In the genomic region with DNA sequence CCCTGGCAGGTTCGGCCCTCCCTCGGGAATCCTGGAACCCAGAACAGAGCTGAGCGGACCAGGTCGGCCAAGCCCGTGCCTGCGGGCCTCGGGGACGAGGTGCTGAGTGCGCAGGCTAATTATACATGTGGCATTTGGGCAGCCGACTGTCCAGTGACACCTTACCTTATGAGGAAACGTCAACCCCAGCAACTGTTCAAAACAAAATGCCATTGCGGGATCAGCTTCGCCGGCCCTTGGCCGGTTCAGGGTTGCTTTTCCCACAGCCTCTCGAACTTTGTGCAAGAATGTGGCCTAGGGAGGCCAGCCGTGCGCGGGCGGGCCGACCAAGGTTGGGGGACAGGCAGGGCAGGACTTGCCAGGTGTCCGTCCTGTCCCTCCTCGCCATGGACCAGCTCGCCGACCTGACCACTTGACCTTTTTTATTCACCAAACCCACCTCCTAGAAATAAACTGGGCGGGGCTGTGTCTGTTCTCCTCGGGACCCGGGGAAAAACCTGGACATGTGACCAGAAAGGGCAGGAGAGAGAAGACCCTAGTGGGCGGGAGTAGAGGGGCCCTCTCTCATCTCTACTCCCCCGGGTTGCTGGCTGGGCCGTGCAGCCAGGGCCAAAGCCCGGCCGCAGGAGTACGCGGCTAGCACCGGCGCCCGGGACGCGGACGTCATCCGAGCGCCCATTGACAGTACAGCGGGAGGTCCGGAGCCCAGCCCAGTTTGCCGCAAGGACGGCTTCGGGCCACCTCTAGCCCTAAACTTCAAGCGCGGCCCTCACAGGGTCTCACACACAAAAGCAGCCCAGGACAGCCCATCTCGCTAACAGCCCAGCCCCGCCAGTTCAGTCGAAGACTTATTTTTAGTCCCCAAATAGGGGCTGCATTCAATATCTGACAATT, we compare ENCODE assay signal across 8 cellular contexts.
DNase-seq lines count a peak whose midpoint lies in the region; ATAC-seq, FAIRE-seq and TF ChIP-seq lines count a peak whose summit lies in the region.

No MANE protein-coding gene starts in this region.

- no peak for TF ChIP-seq CTCF in breast epithelium (IDR thresholded peaks at IDR 0.05)
- no peak for TF ChIP-seq CTCF in keratinocyte (optimal IDR thresholded peaks at IDR 0.05 in 1 of 3, IDR thresholded peaks at IDR 0.05 in 1 of 3, conservative IDR thresholded peaks at IDR 0.05 in 1 of 3; ENCODE audit: extremely low read depth in 1 of 3, insufficient read depth in 2 of 3, low read length in 3 of 3)

- H3K79me2 ChIP-seq in keratinocyte (ENCODE audit: control insufficient read depth, insufficient read depth, low read length), result no peaks in the 10 kb centered on the region

- FAIRE-seq in keratinocyte (lab: Jason Lieb, UNC), result no peak

- no peaks in the 10 kb centered on the region for H3K9me1 ChIP-seq in keratinocyte (ENCODE audit: control insufficient read depth, extremely low read depth, insufficient read depth, low read length)

- H3K36me3 ChIP-seq in breast epithelium (no peaks in the 10 kb centered on the region), keratinocyte (ENCODE audit: control insufficient read depth in 2 of 2, extremely low read depth in 1 of 2, insufficient read depth in 2 of 2, low read length in 2 of 2) (no peaks in the 10 kb centered on the region)

- H3K9me3 ChIP-seq in breast epithelium, result no peaks in the 10 kb centered on the region
- H3K9me3 ChIP-seq in keratinocyte (ENCODE audit: control insufficient read depth, low read depth, low read length), result no peaks in the 10 kb centered on the region

- H2AFZ ChIP-seq in keratinocyte (ENCODE audit: control insufficient read depth, low read length), result peak overlapping the region; percentile 87

- peaks cover 6% of the 10 kb centered on the region for H3K36me3 Mint-ChIP-seq in stimulated activated memory B cell treated with anti-CD40 and anti-IgM and Interleukin-4, amounts not matched to agents 10 μg/mL and 1 μg/mL and 100 μg/mL, for 72 hours

- H3K27me3 ChIP-seq in breast epithelium (peaks cover 0 to 68% of the 10 kb centered on the region in 2 donors), keratinocyte (ENCODE audit: control insufficient read depth, extremely low read depth, insufficient read depth, low read length) (no peaks in the 10 kb centered on the region)

- H3K4me3 ChIP-seq in breast epithelium (peak overlapping the region; percentile 46 to 70 (median 54)), keratinocyte (ENCODE audit: control insufficient read depth in 2 of 3, extremely low read depth in 1 of 3, insufficient read depth in 2 of 3, low read depth in 1 of 3, low read length in 3 of 3) (peak overlapping the region; percentile 61 to 92 (median 89))

- peak; percentile 8 for DNase-seq in stimulated activated CD4-positive, alpha-beta T cell treated with anti-CD3 and anti-CD28 coated beads, Interleukin-15, amount 100 ng/mL, for 24 hours
- no peak for DNase-seq in stimulated activated CD4-positive, alpha-beta T cell treated with anti-CD3 and anti-CD28 coated beads, Interleukin-2, amount 100 ng/mL, for 24 hours
- DNase-seq in breast epithelium (ENCODE audit: low spot score in 2 of 2) (no peak), keratinocyte (ENCODE audit: low read depth, low spot score) (no peak), ureter (ENCODE audit: low spot score) (no peak)

- no peaks in the 10 kb centered on the region for H3K9me3 Mint-ChIP-seq in stimulated activated memory B cell treated with anti-CD40 and anti-IgM and Interleukin-4, amounts not matched to agents 10 μg/mL and 1 μg/mL and 100 μg/mL, for 72 hours

- H3K4me2 ChIP-seq in keratinocyte (ENCODE audit: control insufficient read depth, extremely low read depth, insufficient read depth, low read depth, low read length), result peak overlapping the region; percentile 99

- H3K27ac ChIP-seq in breast epithelium (peak overlapping the region; percentile 7 to 41), keratinocyte (ENCODE audit: control insufficient read depth, insufficient read depth, low read length) (peak overlapping the region; percentile 74)

- H3K27me3 Mint-ChIP-seq in stimulated activated memory B cell treated with anti-CD40 and anti-IgM and Interleukin-4, amounts not matched to agents 10 μg/mL and 1 μg/mL and 100 μg/mL, for 72 hours, result peaks cover 3% of the 10 kb centered on the region

- H3K9ac ChIP-seq in keratinocyte (ENCODE audit: control insufficient read depth, extremely low read depth, insufficient read depth, low read length), result peak overlapping the region; percentile 77

- intact Hi-C loops in breast epithelium (cut with DNase I; ENCODE audit: low total_unique reads), result loop anchor here (10.0 kb wide), 1 partner anchor 949 kb away; no protein-coding TSS in a partner anchor

- no peaks in the 10 kb centered on the region for H4K20me1 ChIP-seq in keratinocyte (ENCODE audit: control insufficient read depth, extremely low read depth, insufficient read depth, low read length)

- no peak for TF ChIP-seq POLR2A in breast epithelium (IDR thresholded peaks at IDR 0.05)

- ATAC-seq in stimulated activated memory B cell treated with anti-CD40 and anti-IgM and Interleukin-4, amounts not matched to agents 10 μg/mL and 1 μg/mL and 100 μg/mL, for 72 hours, result no peak
- ATAC-seq in HG02852 (IDR thresholded peaks at IDR 0.05; ENCODE audit: unreplicated experiment), result no peak
- no peak for ATAC-seq in HG03571 (IDR thresholded peaks at IDR 0.05; ENCODE audit: unreplicated experiment)

- H3K4me1 ChIP-seq in breast epithelium, result no peaks in the 10 kb centered on the region
- peaks cover 18% of the 10 kb centered on the region for H3K4me1 ChIP-seq in keratinocyte (ENCODE audit: control insufficient read depth, extremely low read depth, insufficient read depth, low read length)

- peak overlapping the region; percentile 57 for H3K4me3 Mint-ChIP-seq in stimulated activated memory B cell treated with anti-CD40 and anti-IgM and Interleukin-4, amounts not matched to agents 10 μg/mL and 1 μg/mL and 100 μg/mL, for 72 hours

- no peak overlapping the region for H3K27ac Mint-ChIP-seq in stimulated activated memory B cell treated with anti-CD40 and anti-IgM and Interleukin-4, amounts not matched to agents 10 μg/mL and 1 μg/mL and 100 μg/mL, for 72 hours

- dilution Hi-C loops in keratinocyte (cut with MboI; ENCODE audit: extremely low pct_ligation_motif_present, low sequenced_read_pairs), result no loop called here

- H3K4me1 Mint-ChIP-seq in stimulated activated memory B cell treated with anti-CD40 and anti-IgM and Interleukin-4, amounts not matched to agents 10 μg/mL and 1 μg/mL and 100 μg/mL, for 72 hours, result peaks cover 17% of the 10 kb centered on the region
